In genomic region chr15:67108122-67108871, GRCh38 we compare ENCODE assay signal across 14 cellular contexts. TPM values are rescaled to one million over a fixed set of nuclear protein-coding genes. Genes with fewer than 3 reads are reported as not detected.
A peak's percentile ranks its signal among the peaks of the same experiment; 100 is the strongest.
DNase-seq lines count a peak whose midpoint lies in the region; ATAC-seq and TF ChIP-seq lines count a peak whose summit lies in the region.
"Had no signal": no experiment of that assay in that cellular context is flagged by ENCODE, and none has a peak within 500 bp of the region (broad histone marks: within the 10 kb centered on the region; RNA-seq: fewer than 3 reads in every experiment).

No MANE protein-coding gene starts in this region.

- no peak for DNase-seq in stimulated activated naive CD8-positive, alpha-beta T cell treated with anti-CD3 and anti-CD28 coated beads, Interleukin-15, amount 100 ng/mL, for 72 hours
- DNase-seq in activated T-helper 1 cell treated with anti-CD3 and anti-CD28 coated beads, Interleukin-12 subunit alpha, Interleukin-12 subunit beta, Interleukin-2, Interleukin-4 antibody, amounts not matched to agents 30 ng/mL and 10 ng/mL and 1 ng/mL, durations not matched to agents 14 hours and 24 hours and 36 hours (ENCODE audit: low spot score), result no peak
- DNase-seq in aorta (peak; percentile 16 to 19), mucosa of gallbladder (ENCODE audit: low spot score) (no peak), neuronal stem cell (ENCODE audit: low spot score) (no peak)
- DNase-seq: activated CD4-positive, alpha-beta T cell treated with anti-CD3 and anti-CD28 coated beads for 1 hour; DMS 273 treated with DMSO at 0.1 percent for 48 hours; left cardiac atrium; NCI-H2081; stimulated activated CD4-positive, alpha-beta T cell treated with anti-CD3 and anti-CD28 coated beads, Interleukin-2, amount 100 ng/mL, for 48 hours had no signal

- H3K9me3 Mint-ChIP-seq in stimulated activated naive CD8-positive, alpha-beta T cell treated with anti-CD3 and anti-CD28 coated beads, Interleukin-15, Interleukin-2, amounts not matched to agents 100 ng/mL and 50 ng/mL, for 24 hours, result peaks cover 9% of the 10 kb centered on the region
- H3K9me3 Mint-ChIP-seq in stimulated activated naive CD8-positive, alpha-beta T cell treated with anti-CD3 and anti-CD28 coated beads, Interleukin-15, amount 100 ng/mL, for 72 hours, result peaks cover 0 to 10% of the 10 kb centered on the region in 2 donors
- peaks cover 16% of the 10 kb centered on the region for H3K9me3 Mint-ChIP-seq in activated T-helper 1 cell treated with anti-CD3 and anti-CD28 coated beads, Interleukin-12 subunit alpha, Interleukin-12 subunit beta, Interleukin-2, Interleukin-4 antibody, amounts not matched to agents 30 ng/mL and 10 ng/mL and 1 ng/mL, durations not matched to agents 14 hours and 24 hours and 36 hours

- H3K4me3 ChIP-seq in liver (ENCODE audit: low read depth in 1 of 3, low read length in 3 of 3) (no peak overlapping the region), aorta (ENCODE audit: low read length in 2 of 2) (no peak overlapping the region), neuronal stem cell (ENCODE audit: low read length in 2 of 2) (no peak overlapping the region)

- H3K4me3 Mint-ChIP-seq in stimulated activated naive CD8-positive, alpha-beta T cell treated with anti-CD3 and anti-CD28 coated beads, Interleukin-15, Interleukin-2, amounts not matched to agents 100 ng/mL and 50 ng/mL, for 24 hours, result no peak overlapping the region
- peak overlapping the region in 1 of 2 donors; percentile 52 for H3K4me3 Mint-ChIP-seq in stimulated activated naive CD8-positive, alpha-beta T cell treated with anti-CD3 and anti-CD28 coated beads, Interleukin-15, amount 100 ng/mL, for 72 hours
- H3K4me3 Mint-ChIP-seq in activated T-helper 1 cell treated with anti-CD3 and anti-CD28 coated beads, Interleukin-12 subunit alpha, Interleukin-12 subunit beta, Interleukin-2, Interleukin-4 antibody, amounts not matched to agents 30 ng/mL and 10 ng/mL and 1 ng/mL, durations not matched to agents 14 hours and 24 hours and 36 hours, result peak overlapping the region; percentile 13
- H3K4me3 Mint-ChIP-seq: dendritic cell treated with granulocyte-macrophage colony-stimulating factor and Interleukin-4, amounts not matched to agents 40 ng/mL and 50 ng/mL, for 4 days had no signal

- WGBS in liver, result 59% methylated on average over 9 of the region's 9 CpGs
- WGBS in aorta, 2 donors, result 73 to 78% methylated on average over 9 of the region's 9 CpGs
- no CpG with 5 or more reads among the region's 9 CpGs for WGBS in neuronal stem cell (ENCODE audit: extremely low coverage in 2 of 2, insufficient read length in 2 of 2, insufficient replicate concordance in 1 of 2), 2 donors

- no peak overlapping the region for H3K18ac ChIP-seq in neuronal stem cell (ENCODE audit: low read length)

- no peak overlapping the region for H3K4me2 ChIP-seq in neuronal stem cell (ENCODE audit: insufficient read depth, low read length, poor library complexity, severe bottlenecking)

- peaks cover 46% of the 10 kb centered on the region for H3K4me1 Mint-ChIP-seq in stimulated activated naive CD8-positive, alpha-beta T cell treated with anti-CD3 and anti-CD28 coated beads, Interleukin-15, Interleukin-2, amounts not matched to agents 100 ng/mL and 50 ng/mL, for 24 hours (ENCODE audit: low read depth)
- H3K4me1 Mint-ChIP-seq in stimulated activated naive CD8-positive, alpha-beta T cell treated with anti-CD3 and anti-CD28 coated beads, Interleukin-15, amount 100 ng/mL, for 72 hours, result peaks cover 38% of the 10 kb centered on the region
- peaks cover 80% of the 10 kb centered on the region for H3K4me1 Mint-ChIP-seq in activated T-helper 1 cell treated with anti-CD3 and anti-CD28 coated beads, Interleukin-12 subunit alpha, Interleukin-12 subunit beta, Interleukin-2, Interleukin-4 antibody, amounts not matched to agents 30 ng/mL and 10 ng/mL and 1 ng/mL, durations not matched to agents 14 hours and 24 hours and 36 hours (ENCODE audit: low read depth)

- H2AK5ac ChIP-seq in neuronal stem cell (ENCODE audit: low read depth, low read length), result no peak overlapping the region

- no peak for ATAC-seq in stimulated activated naive CD8-positive, alpha-beta T cell treated with anti-CD3 and anti-CD28 coated beads, Interleukin-15, amount 100 ng/mL, for 72 hours
- ATAC-seq in aorta (ENCODE audit: low FRiP score) (no peak), HG03175 (IDR thresholded peaks at IDR 0.05; ENCODE audit: unreplicated experiment) (no peak)

- H3K27ac ChIP-seq in liver (ENCODE audit: low read depth in 1 of 2, low read length in 2 of 2) (no peak overlapping the region), aorta (ENCODE audit: low read depth in 1 of 2, low read length in 2 of 2) (no peak overlapping the region), neuronal stem cell (replicated peaks; ENCODE audit: low read length) (no peak overlapping the region)

- H3K36me3 Mint-ChIP-seq in stimulated activated naive CD8-positive, alpha-beta T cell treated with anti-CD3 and anti-CD28 coated beads, Interleukin-15, Interleukin-2, amounts not matched to agents 100 ng/mL and 50 ng/mL, for 24 hours (ENCODE audit: low read depth), result peaks cover 16% of the 10 kb centered on the region
- H3K36me3 Mint-ChIP-seq in activated T-helper 1 cell treated with anti-CD3 and anti-CD28 coated beads, Interleukin-12 subunit alpha, Interleukin-12 subunit beta, Interleukin-2, Interleukin-4 antibody, amounts not matched to agents 30 ng/mL and 10 ng/mL and 1 ng/mL, durations not matched to agents 14 hours and 24 hours and 36 hours (ENCODE audit: low read depth), result peaks cover 59% of the 10 kb centered on the region

- H3K9me3 ChIP-seq in liver (ENCODE audit: control insufficient read depth in 4 of 4, low read length in 3 of 4), result no peaks in the 10 kb centered on the region
- no peaks in the 10 kb centered on the region for H3K9me3 ChIP-seq in aorta (ENCODE audit: control insufficient read depth, low read length)
- peaks cover 1 to 17% of the 10 kb centered on the region in 2 donors for H3K9me3 ChIP-seq in neuronal stem cell (replicated peaks in 1 of 2; ENCODE audit: control insufficient read depth in 2 of 2, insufficient read depth in 1 of 2, low read depth in 1 of 2, low read length in 2 of 2)

- H3K4ac ChIP-seq in neuronal stem cell (ENCODE audit: low read length), result no peak overlapping the region

- H2AFZ ChIP-seq in neuronal stem cell (ENCODE audit: low read length), result no peak overlapping the region

- intact Hi-C loops in activated T-helper 1 cell treated with anti-CD3 and anti-CD28 coated beads, Interleukin-12 subunit alpha, Interleukin-12 subunit beta, Interleukin-2, Interleukin-4 antibody, amounts not matched to agents 30 ng/mL and 10 ng/mL and 1 ng/mL, durations not matched to agents 14 hours and 24 hours and 36 hours (cut with micrococcal nuclease), result no loop called here
- intact Hi-C loops in aorta (cut with DNase I), result loop anchor here (5.0 kb wide), 2 partner anchors 39 to 41 kb away; partner anchors contain the start of gene SMAD3 (in 2 of the 2)

- H3K27me3 Mint-ChIP-seq in stimulated activated naive CD8-positive, alpha-beta T cell treated with anti-CD3 and anti-CD28 coated beads, Interleukin-15, Interleukin-2, amounts not matched to agents 100 ng/mL and 50 ng/mL, for 24 hours, result no peaks in the 10 kb centered on the region
- no peaks in the 10 kb centered on the region for H3K27me3 Mint-ChIP-seq in stimulated activated naive CD8-positive, alpha-beta T cell treated with anti-CD3 and anti-CD28 coated beads, Interleukin-15, amount 100 ng/mL, for 72 hours
- no peaks in the 10 kb centered on the region for H3K27me3 Mint-ChIP-seq in activated T-helper 1 cell treated with anti-CD3 and anti-CD28 coated beads, Interleukin-12 subunit alpha, Interleukin-12 subunit beta, Interleukin-2, Interleukin-4 antibody, amounts not matched to agents 30 ng/mL and 10 ng/mL and 1 ng/mL, durations not matched to agents 14 hours and 24 hours and 36 hours (ENCODE audit: insufficient read depth)

- no peak overlapping the region for H3K14ac ChIP-seq in neuronal stem cell (ENCODE audit: low read length)

- H3K27ac Mint-ChIP-seq in stimulated activated naive CD8-positive, alpha-beta T cell treated with anti-CD3 and anti-CD28 coated beads, Interleukin-15, Interleukin-2, amounts not matched to agents 100 ng/mL and 50 ng/mL, for 24 hours, result peak overlapping the region; percentile 9
- no peak overlapping the region for H3K27ac Mint-ChIP-seq in stimulated activated naive CD8-positive, alpha-beta T cell treated with anti-CD3 and anti-CD28 coated beads, Interleukin-15, amount 100 ng/mL, for 72 hours
- peak overlapping the region; percentile 82 for H3K27ac Mint-ChIP-seq in activated T-helper 1 cell treated with anti-CD3 and anti-CD28 coated beads, Interleukin-12 subunit alpha, Interleukin-12 subunit beta, Interleukin-2, Interleukin-4 antibody, amounts not matched to agents 30 ng/mL and 10 ng/mL and 1 ng/mL, durations not matched to agents 14 hours and 24 hours and 36 hours

- H3K27me3 ChIP-seq in liver (ENCODE audit: control insufficient read depth in 4 of 4, insufficient read depth in 4 of 4, low read length in 3 of 4) (no peaks in the 10 kb centered on the region), aorta (ENCODE audit: control insufficient read depth in 1 of 2, insufficient read depth in 2 of 2, low read length in 1 of 2) (no peaks in the 10 kb centered on the region), neuronal stem cell (ENCODE audit: control insufficient read depth in 3 of 3, insufficient read depth in 3 of 3, low read depth in 1 of 3, low read length in 3 of 3) (no peaks in the 10 kb centered on the region)

- H3K79me1 ChIP-seq in neuronal stem cell (ENCODE audit: low read depth, low read length), result peaks cover 2% of the 10 kb centered on the region

- no peak for TF ChIP-seq RAD21 in liver (IDR thresholded peaks at IDR 0.05)

- no peak overlapping the region for H2BK15ac ChIP-seq in neuronal stem cell (ENCODE audit: low read length)

- H3K4me1 ChIP-seq in liver (ENCODE audit: control insufficient read depth in 4 of 4, insufficient read depth in 4 of 4, low read length in 3 of 4), result peaks cover 14 to 36% (median 26%) of the 10 kb centered on the region in 4 donors
- H3K4me1 ChIP-seq in aorta (ENCODE audit: control insufficient read depth in 1 of 2, insufficient read depth in 2 of 2, low read length in 2 of 2), result peaks cover 9 to 12% of the 10 kb centered on the region in 2 donors
- H3K4me1 ChIP-seq in neuronal stem cell (ENCODE audit: control insufficient read depth in 2 of 2, insufficient read depth in 1 of 2, low read depth in 1 of 2, low read length in 2 of 2), result peaks cover 11 to 27% of the 10 kb centered on the region in 2 donors

- H3K23ac ChIP-seq in neuronal stem cell (ENCODE audit: low read depth, low read length, poor library complexity), result no peak overlapping the region

- no peak overlapping the region for H2BK12ac ChIP-seq in neuronal stem cell (ENCODE audit: low read length)

- no peak overlapping the region for H2BK5ac ChIP-seq in neuronal stem cell (ENCODE audit: low read length)

- TF ChIP-seq CTCF in liver (IDR thresholded peaks at IDR 0.05; ENCODE audit: low read depth, low read length, missing input control), result no peak

- no peak overlapping the region for H4K8ac ChIP-seq in neuronal stem cell (ENCODE audit: low read depth, low read length)

- H2BK120ac ChIP-seq in neuronal stem cell (ENCODE audit: low read depth, low read length), result no peak overlapping the region

- H4K91ac ChIP-seq in neuronal stem cell (ENCODE audit: low read depth, low read length, poor library complexity), result no peak overlapping the region

- no peak overlapping the region for H3K9ac ChIP-seq in liver (ENCODE audit: low read depth in 1 of 2, low read length in 2 of 2)
- no peak overlapping the region for H3K9ac ChIP-seq in neuronal stem cell (ENCODE audit: low read depth, low read length, poor library complexity)

- H3K36me3 ChIP-seq in liver (ENCODE audit: control insufficient read depth in 4 of 4, insufficient read depth in 3 of 4, low read depth in 1 of 4, low read length in 3 of 4) (no peaks in the 10 kb centered on the region), aorta (ENCODE audit: control insufficient read depth in 1 of 2, insufficient read depth in 2 of 2, low read length in 1 of 2) (no peaks in the 10 kb centered on the region), neuronal stem cell (replicated peaks in 1 of 2; ENCODE audit: control insufficient read depth in 2 of 2, insufficient read depth in 2 of 2, low read length in 2 of 2) (peaks cover 1 to 14% of the 10 kb centered on the region in 2 donors)

RNA-seq across cellular contexts. Expression of gene SMAD3, which starts 42.9 kb away (rescaled TPM):
- 80.2 and 80.4 TPM in 2 replicates for total RNA-seq in activated T-helper 1 cell treated with anti-CD3 and anti-CD28 coated beads, Interleukin-12 subunit alpha, Interleukin-12 subunit beta, Interleukin-2, Interleukin-4 antibody, amounts not matched to agents 30 ng/mL and 10 ng/mL and 1 ng/mL, durations not matched to agents 14 hours and 24 hours and 36 hours
- total RNA-seq in liver (10 to 100 TPM in 1 of 2 donors, 1 to 10 TPM in 1; 4.0 to 12.2 TPM), aorta (10 to 100 TPM; 65.9 to 90.8 TPM), mucosa of gallbladder (59.0 TPM)
- polyA plus RNA-seq in liver (1 to 10 TPM; 5.2 to 5.7 TPM), aorta (10 to 100 TPM in 1 of 2 donors, 1 to 10 TPM in 1; 7.1 to 44.1 TPM)
- polyA plus RNA-seq in neuronal stem cell (2013, experiment 1 of 2), result 32.6 TPM
- 32.9 TPM for polyA plus RNA-seq in neuronal stem cell (2013, experiment 2 of 2)

Comparison
In these comparisons a context has a peak if more than half of its experiments do, and no peak if none do; other contexts are left out.
1. H3K27ac Mint-ChIP-seq: peak in stimulated activated naive CD8-positive, alpha-beta T cell treated with anti-CD3 and anti-CD28 coated beads, Interleukin-15, Interleukin-2, amounts not matched to agents 100 ng/mL and 50 ng/mL, for 24 hours (single experiment) and activated T-helper 1 cell treated with anti-CD3 and anti-CD28 coated beads, Interleukin-12 subunit alpha, Interleukin-12 subunit beta, Interleukin-2, Interleukin-4 antibody, amounts not matched to agents 30 ng/mL and 10 ng/mL and 1 ng/mL, durations not matched to agents 14 hours and 24 hours and 36 hours (single experiment); none in stimulated activated naive CD8-positive, alpha-beta T cell treated with anti-CD3 and anti-CD28 coated beads, Interleukin-15, amount 100 ng/mL, for 72 hours (0 of 2).
2. DNase-seq: peak in aorta (2 of 2); none in stimulated activated naive CD8-positive, alpha-beta T cell treated with anti-CD3 and anti-CD28 coated beads, Interleukin-15, amount 100 ng/mL, for 72 hours (0 of 2), activated T-helper 1 cell treated with anti-CD3 and anti-CD28 coated beads, Interleukin-12 subunit alpha, Interleukin-12 subunit beta, Interleukin-2, Interleukin-4 antibody, amounts not matched to agents 30 ng/mL and 10 ng/mL and 1 ng/mL, durations not matched to agents 14 hours and 24 hours and 36 hours (single experiment), mucosa of gallbladder (single experiment) and neuronal stem cell (single experiment).